1 cellular context compared by ENCODE assay signal in genomic region chr1:39183503-39184353, GRCh38.
TF ChIP-seq lines count a peak whose summit lies in the region.

No MANE protein-coding gene starts in this region.

TF ChIP-seq in HepG2, 621 proteins besides CTCF, POLR2A, EP300 and RAD21 (continued from another document and continues in another):
- TF ChIP-seq REST (IDR thresholded peaks at IDR 0.05; ENCODE audit: borderline replicate concordance in 1 of 2, low read depth in 1 of 2, low read length in 2 of 2) (no peak), RBAK (CRISPR knock-in tag; IDR thresholded peaks at IDR 0.05) (no peak), ZBTB38 (CRISPR knock-in tag; IDR thresholded peaks at IDR 0.05) (no peak), PRDM10 (CRISPR knock-in tag; IDR thresholded peaks at IDR 0.05; ENCODE audit: low read depth) (no peak), EZH2 (conservative IDR thresholded peaks at IDR 0.05; ENCODE audit: low read depth, low read length) (no peak), ZNF121 (CRISPR knock-in tag; IDR thresholded peaks at IDR 0.05) (no peak), RCOR2 (CRISPR knock-in tag; IDR thresholded peaks at IDR 0.05) (no peak), SIN3A (IDR thresholded peaks at IDR 0.05; ENCODE audit: borderline replicate concordance, low read depth, low read length) (no peak), ZNF615 (CRISPR knock-in tag; IDR thresholded peaks at IDR 0.05; ENCODE audit: borderline replicate concordance) (no peak), ZNF275 (CRISPR knock-in tag; IDR thresholded peaks at IDR 0.05; ENCODE audit: borderline replicate concordance) (no peak), HDAC2 (CRISPR knock-in tag; IDR thresholded peaks at IDR 0.05) (0 out of 2 replicates have a peak, but pooled peaks have one; percentile 25), ZNF24 (IDR thresholded peaks at IDR 0.05) (peak; percentile 33; the same call in 1 of the 2 replicates), BORCS8-MEF2B (CRISPR knock-in tag; IDR thresholded peaks at IDR 0.05) (no peak), GPN1 (CRISPR knock-in tag; IDR thresholded peaks at IDR 0.05; ENCODE audit: borderline replicate concordance) (no peak), IKZF5 (CRISPR knock-in tag; IDR thresholded peaks at IDR 0.05) (no peak), RAD51 (IDR thresholded peaks at IDR 0.05; ENCODE audit: borderline replicate concordance) (no peak), ZNF431 (CRISPR knock-in tag; IDR thresholded peaks at IDR 0.05; ENCODE audit: borderline replicate concordance, low read depth) (no peak), STAT5B (CRISPR knock-in tag; IDR thresholded peaks at IDR 0.05) (no peak), ZNF484 (CRISPR knock-in tag; IDR thresholded peaks at IDR 0.05; ENCODE audit: borderline replicate concordance, low read depth) (no peak), ZNF503 (CRISPR knock-in tag; IDR thresholded peaks at IDR 0.05) (0 out of 2 replicates have a peak, but pooled peaks have one; percentile 23), RFXAP (CRISPR knock-in tag; IDR thresholded peaks at IDR 0.05; ENCODE audit: borderline replicate concordance) (no peak), CBX1 (IDR thresholded peaks at IDR 0.05; ENCODE audit: low read depth) (no peak), ZNF513 (CRISPR knock-in tag; conservative IDR thresholded peaks at IDR 0.05) (no peak), ZMYM3 (CRISPR knock-in tag; IDR thresholded peaks at IDR 0.05) (no peak), ZNF83 (CRISPR knock-in tag; IDR thresholded peaks at IDR 0.05; ENCODE audit: borderline replicate concordance) (no peak), TEAD2 (CRISPR knock-in tag; IDR thresholded peaks at IDR 0.05) (no peak), ISL2 (CRISPR knock-in tag; IDR thresholded peaks at IDR 0.05) (no peak), TGIF2 (CRISPR knock-in tag; IDR thresholded peaks at IDR 0.05) (peak; percentile 73; the same call in 1 of the 2 replicates), XRCC5 (optimal IDR thresholded peaks at IDR 0.05; ENCODE audit: low read length) (peak; percentile 61), MLXIP (CRISPR knock-in tag; IDR thresholded peaks at IDR 0.05; ENCODE audit: borderline replicate concordance) (no peak), ZNF317 (CRISPR knock-in tag; IDR thresholded peaks at IDR 0.05) (no peak), CC2D1A (CRISPR knock-in tag; IDR thresholded peaks at IDR 0.05) (no peak), DRAP1 (CRISPR knock-in tag; IDR thresholded peaks at IDR 0.05) (no peak), MED1 (CRISPR knock-in tag; IDR thresholded peaks at IDR 0.05) (peak; percentile 40; the same call in 1 of the 2 replicates), TSC22D2 (CRISPR knock-in tag; IDR thresholded peaks at IDR 0.05; ENCODE audit: borderline replicate concordance) (no peak), ZNF142 (CRISPR knock-in tag; IDR thresholded peaks at IDR 0.05) (no peak), TBX3 (IDR thresholded peaks at IDR 0.05; ENCODE audit: borderline replicate concordance) (peak; percentile 25; the same call in 1 of the 2 replicates), ISX (CRISPR knock-in tag; conservative IDR thresholded peaks at IDR 0.05) (no peak)
